35 cellular contexts compared by ENCODE assay signal in the genomic region with DNA sequence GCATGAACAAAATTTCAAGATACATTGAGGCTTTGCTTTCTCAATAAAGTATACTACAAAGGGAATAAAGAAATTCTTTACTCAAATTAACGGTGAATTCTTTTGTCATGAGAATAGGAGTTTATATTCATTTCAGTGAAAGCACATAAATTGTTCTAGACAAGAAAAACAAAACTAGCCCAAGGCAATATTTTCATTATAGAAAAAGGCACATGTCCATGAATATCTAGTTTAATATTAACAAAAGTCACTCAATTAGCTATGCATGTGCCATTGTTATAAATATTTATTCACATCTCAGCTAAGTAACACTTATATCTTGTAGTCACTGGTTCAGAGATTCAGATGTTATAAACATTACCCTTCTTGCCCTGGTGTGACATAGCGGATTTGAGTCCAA.
"Had no signal": no experiment of that assay in that cellular context is flagged by ENCODE, and none has a peak within 500 bp of the region (broad histone marks: within the 10 kb centered on the region; RNA-seq: fewer than 3 reads in every experiment).

No MANE protein-coding gene starts in this region.

- H3K4me3 ChIP-seq: MG63 had no signal

- H3K27me3 ChIP-seq: MG63 had no signal

- H3K9me3 ChIP-seq: MG63 had no signal

- H3K36me3 ChIP-seq: MG63 had no signal

- DNase-seq: Karpas-422, Kasumi-1, MG63, MM.1S, MV-4-11, NCI-H1048, NCI-H1092, NCI-H1092 treated with DMSO at 0.1 percent for 48 hours, NCI-H1105, NCI-H1105 treated with DMSO at 0.1 percent for 48 hours, NCI-H1417, NCI-H1417 treated with DMSO at 0.1 percent for 48 hours, NCI-H1436, NCI-H1436 treated with DMSO at 0.1 percent for 48 hours, NCI-H146, NCI-H1694, NCI-H1694 treated with DMSO at 0.1 percent for 48 hours, NCI-H187, NCI-H187 treated with DMSO at 0.1 percent for 48 hours, NCI-H1930, NCI-H2029, NCI-H2029 treated with DMSO at 0.1 percent for 48 hours, NCI-H2081, NCI-H2081 treated with DMSO at 0.1 percent for 48 hours, NCI-H2107, NCI-H2171, NCI-H2171 treated with DMSO at 0.1 percent for 48 hours, NCI-H2227 treated with DMSO at 0.1 percent for 48 hours, NCI-H226, NCI-H345, NCI-H446, NCI-H446 treated with DMSO at 0.1 percent for 48 hours, NCI-H510A, NCI-H510A treated with DMSO at 0.1 percent for 48 hours, NCI-H524 had no signal
